13 cellular contexts compared by ENCODE assay signal in genomic region chr15:51879555-51879954, GRCh38. TPM values are rescaled to one million over a fixed set of nuclear protein-coding genes. Genes with fewer than 3 reads are reported as not detected.
DNase-seq lines count a peak whose midpoint lies in the region; ATAC-seq and TF ChIP-seq lines count a peak whose summit lies in the region.
"Had no signal": no experiment of that assay in that cellular context is flagged by ENCODE, and none has a peak within 500 bp of the region (broad histone marks: within the 10 kb centered on the region; RNA-seq: fewer than 3 reads in every experiment).

No MANE protein-coding gene starts in this region.

- H3K27me3 ChIP-seq in A673 (replicated peaks; ENCODE audit: insufficient read depth, low read depth, low read length, poor library complexity) (no peaks in the 10 kb centered on the region), PC-9 (ENCODE audit: insufficient read depth, low read depth) (no peaks in the 10 kb centered on the region)
- H3K27me3 ChIP-seq: BLaER1 had no signal

- no peak overlapping the region for H3K4me3 Mint-ChIP-seq in effector memory CD8-positive, alpha-beta T cell
- H3K4me3 Mint-ChIP-seq in natural killer cell treated with Interleukin-12 subunit alpha and Interleukin-12 subunit beta and Interleukin-15 and Interleukin-18, amount 100 ng/mL, for 72 hours, result no peak overlapping the region

- peaks cover 75% of the 10 kb centered on the region for H3K79me2 ChIP-seq in PC-9 (ENCODE audit: low read depth)

- peaks cover 20% of the 10 kb centered on the region for H3K36me3 Mint-ChIP-seq in effector memory CD8-positive, alpha-beta T cell (ENCODE audit: insufficient read depth)
- peaks cover 4% of the 10 kb centered on the region for H3K36me3 Mint-ChIP-seq in natural killer cell treated with Interleukin-12 subunit alpha and Interleukin-12 subunit beta and Interleukin-15 and Interleukin-18, amount 100 ng/mL, for 72 hours

- no peak overlapping the region for H3K4me3 ChIP-seq in A673 (ENCODE audit: low read depth, low read length, poor library complexity, severe bottlenecking)
- H3K4me3 ChIP-seq in PC-9, result no peak overlapping the region
- H3K4me3 ChIP-seq: BLaER1 had no signal

- H4K20me1 ChIP-seq in PC-9 (ENCODE audit: insufficient read depth), result no peaks in the 10 kb centered on the region
- H4K20me1 ChIP-seq: BLaER1 had no signal

- H3K9me3 ChIP-seq in A673 (ENCODE audit: low read depth, low read length, poor library complexity, severe bottlenecking) (no peaks in the 10 kb centered on the region), PC-9 (ENCODE audit: insufficient read depth, low read depth) (no peaks in the 10 kb centered on the region)

- peak overlapping the region; percentile 36 for H3K27ac ChIP-seq in A673 (ENCODE audit: low read depth, low read length, poor library complexity, severe bottlenecking)
- H3K27ac ChIP-seq in PC-9, result peak overlapping the region; percentile 63
- H3K27ac ChIP-seq: BLaER1 had no signal

- no peak overlapping the region for H2AFZ ChIP-seq in PC-9

- CTCF ChIA-PET in A673 (lab: Charles Lee), result no interaction called here
- CTCF ChIA-PET in PC-9 (lab: Charles Lee), result no interaction called here

- H3K9me2 ChIP-seq in PC-9 (ENCODE audit: insufficient read depth), result no peaks in the 10 kb centered on the region

- H3K4me2 ChIP-seq in PC-9, result peak overlapping the region; percentile 60
- H3K4me2 ChIP-seq: BLaER1 had no signal

- H3K27me3 Mint-ChIP-seq in effector memory CD8-positive, alpha-beta T cell, result no peaks in the 10 kb centered on the region
- no peaks in the 10 kb centered on the region for H3K27me3 Mint-ChIP-seq in natural killer cell treated with Interleukin-12 subunit alpha and Interleukin-12 subunit beta and Interleukin-15 and Interleukin-18, amount 100 ng/mL, for 72 hours

- peaks cover 35% of the 10 kb centered on the region for H3F3A ChIP-seq in PC-9 (ENCODE audit: insufficient read depth, low read depth)

- POLR2A ChIA-PET in A673 (lab: Charles Lee; ENCODE audit: low non-redundant PET) (interaction anchor here (0.7 kb wide), 1 partner anchor 490 kb away, joined by 3 read pairs; no protein-coding TSS in a partner anchor), PC-9 (lab: Charles Lee; ENCODE audit: unreplicated experiment) (no interaction called here)

- no peak for ATAC-seq in effector memory CD8-positive, alpha-beta T cell (replicated peaks)
- ATAC-seq in natural killer cell treated with Interleukin-12 subunit alpha and Interleukin-12 subunit beta and Interleukin-15 and Interleukin-18, amount 100 ng/mL, for 72 hours, result no peak
- no peak for ATAC-seq in GM18870 (IDR thresholded peaks at IDR 0.05; ENCODE audit: unreplicated experiment)
- no peak for ATAC-seq in GM21825 (IDR thresholded peaks at IDR 0.05; ENCODE audit: unreplicated experiment)

- H3K4me1 ChIP-seq in A673 (ENCODE audit: insufficient read depth, low read length, poor library complexity, severe bottlenecking) (peaks cover 48% of the 10 kb centered on the region), PC-9 (replicated peaks; ENCODE audit: insufficient read depth) (peaks cover 39% of the 10 kb centered on the region)
- H3K4me1 ChIP-seq: BLaER1 had no signal

- BruUV-seq in A673 (replicated peaks; lab: Mats Ljungman, UMichigan) (no TSS peak), PC-9 (replicated peaks; lab: Mats Ljungman, UMichigan) (no TSS peak)

- peak overlapping the region; percentile 78 to 85 for H3K27ac Mint-ChIP-seq in effector memory CD8-positive, alpha-beta T cell
- H3K27ac Mint-ChIP-seq in natural killer cell treated with Interleukin-12 subunit alpha and Interleukin-12 subunit beta and Interleukin-15 and Interleukin-18, amount 100 ng/mL, for 72 hours, result peak overlapping the region; percentile 51 to 63

- no peaks in the 10 kb centered on the region for H3K9me3 Mint-ChIP-seq in effector memory CD8-positive, alpha-beta T cell
- no peaks in the 10 kb centered on the region for H3K9me3 Mint-ChIP-seq in natural killer cell treated with Interleukin-12 subunit alpha and Interleukin-12 subunit beta and Interleukin-15 and Interleukin-18, amount 100 ng/mL, for 72 hours

- intact Hi-C loops in A673 (cut with micrococcal nuclease; ENCODE audit: unreplicated experiment) (no loop called here), PC-9 (cut with micrococcal nuclease; ENCODE audit: unreplicated experiment) (no loop called here)

- H3K36me3 ChIP-seq in A673 (ENCODE audit: insufficient read depth, low read length, poor library complexity, severe bottlenecking) (no peaks in the 10 kb centered on the region), PC-9 (ENCODE audit: low read depth) (peaks cover 12% of the 10 kb centered on the region)

- TF ChIP-seq CTCF in A673 (conservative IDR thresholded peaks at IDR 0.05; ENCODE audit: low read depth, low read length) (no peak), PC-9 (conservative IDR thresholded peaks at IDR 0.05) (no peak)

- DNase-seq in A673 (ENCODE audit: low spot score), result no peak
- DNase-seq in PC-9, result no peak
- DNase-seq in effector memory CD8-positive, alpha-beta T cell, result no peak
- DNase-seq in natural killer cell treated with Interleukin-12 subunit alpha and Interleukin-12 subunit beta and Interleukin-15 and Interleukin-18, amount 100 ng/mL, for 72 hours (ENCODE audit: low spot score), result no peak
- no peak for DNase-seq in NCI-H2107 (lab: John Stamatoyannopoulos, UW)
- DNase-seq in epidermal melanocyte (ENCODE audit: insufficient read length, low spot score), result no peak
- DNase-seq: central memory CD4-positive, alpha-beta T cell; hippocampal formation; NCI-H69; T-helper 1 cell had no signal

- peaks cover 23 to 24% of the 10 kb centered on the region in 2 donors for H3K4me1 Mint-ChIP-seq in effector memory CD8-positive, alpha-beta T cell (ENCODE audit: low read depth in 2 of 2)
- H3K4me1 Mint-ChIP-seq in natural killer cell treated with Interleukin-12 subunit alpha and Interleukin-12 subunit beta and Interleukin-15 and Interleukin-18, amount 100 ng/mL, for 72 hours (ENCODE audit: low read depth in 2 of 2), result peaks cover 15 to 18% of the 10 kb centered on the region in 2 donors

RNA-seq across cellular contexts. Expression of gene TMOD3, which starts 50.1 kb away (rescaled TPM):
- total RNA-seq in A673 (2021), result 66.6 and 70.2 TPM in 2 replicates
- 94.9 and 125 TPM in 2 replicates for total RNA-seq in PC-9 (2021)
- total RNA-seq in natural killer cell treated with Interleukin-12 subunit alpha and Interleukin-12 subunit beta and Interleukin-15 and Interleukin-18, amount 100 ng/mL, for 72 hours, result 10 to 100 TPM; 55.4 to 63.5 TPM
